ENCODE assay signal across 23 cellular contexts in the genomic region with DNA sequence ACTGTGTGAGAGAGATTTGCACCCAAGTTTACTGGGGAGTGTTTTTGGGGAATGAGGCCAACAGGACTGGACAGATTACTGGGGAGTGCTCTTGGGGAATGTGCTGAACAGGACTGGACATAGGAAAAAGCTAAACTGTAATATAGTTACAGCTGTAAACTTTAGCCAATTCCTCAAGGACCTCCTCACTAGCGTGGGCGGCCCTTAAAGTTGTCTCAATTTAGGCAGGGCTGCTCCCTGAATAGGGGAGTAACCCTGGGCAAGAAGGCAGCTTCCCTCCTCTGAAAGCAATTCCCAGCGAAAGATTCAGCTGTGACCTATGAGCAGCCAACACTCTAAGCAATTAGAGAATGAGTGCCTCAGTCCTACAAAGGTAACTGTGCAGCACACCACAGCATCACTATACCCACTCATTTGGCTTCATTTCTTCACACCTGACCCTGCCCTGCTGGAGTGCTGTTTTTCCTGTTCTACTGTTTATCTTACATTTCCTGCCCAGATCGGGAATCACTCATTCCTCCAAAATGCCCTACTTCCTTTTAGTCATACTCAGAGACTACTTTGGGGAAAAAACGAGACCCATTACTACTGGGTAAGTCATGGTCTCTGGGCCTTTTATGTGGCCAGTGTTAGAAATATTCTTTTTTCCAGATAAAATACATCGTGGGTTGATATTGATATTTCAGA. TPM values are rescaled to one million over a fixed set of nuclear protein-coding genes. Genes with fewer than 3 reads are reported as not detected.
A peak's percentile ranks its signal among the peaks of the same experiment; 100 is the strongest.
DNase-seq lines count a peak whose midpoint lies in the region; ATAC-seq, FAIRE-seq and TF ChIP-seq lines count a peak whose summit lies in the region.
"Had no signal": no experiment of that assay in that cellular context is flagged by ENCODE, and none has a peak within 500 bp of the region (broad histone marks: within the 10 kb centered on the region; RNA-seq: fewer than 3 reads in every experiment).

No MANE protein-coding gene starts in this region.

- H3K4me1 Mint-ChIP-seq in naive thymus-derived CD8-positive, alpha-beta T cell: no peaks in the 10 kb centered on the region
- H3K4me1 Mint-ChIP-seq: stimulated activated naive B cell treated with anti-CD40 and anti-IgM and Interleukin-4, amounts not matched to agents 10 μg/mL and 1 μg/mL and 100 μg/mL, for 72 hours had no signal

- H3K27ac ChIP-seq in left ventricle myocardium inferior (replicated peaks) (no peak overlapping the region), upper lobe of left lung (no peak overlapping the region), brain microvascular endothelial cell (no peak overlapping the region)
- H3K27ac ChIP-seq: BLaER1, transverse colon had no signal

- TF ChIP-seq CTCF in left ventricle myocardium inferior (IDR thresholded peaks at IDR 0.05; ENCODE audit: borderline replicate concordance) (no peak), bronchial epithelial cell (IDR thresholded peaks at IDR 0.05; ENCODE audit: insufficient read depth, low read length, severe bottlenecking) (no peak), upper lobe of left lung (IDR thresholded peaks at IDR 0.05) (no peak), brain microvascular endothelial cell (IDR thresholded peaks at IDR 0.05; ENCODE audit: low read depth, low read length, missing control alignments) (no peak)

- H3K27me3 Mint-ChIP-seq in naive thymus-derived CD8-positive, alpha-beta T cell: peaks cover 0 to 4% (median 0%) of the 10 kb centered on the region in 5 donors

- peak; percentile 56 for DNase-seq in Right ventricle myocardium inferior (ENCODE audit: missing footprints)
- no peak for DNase-seq in left ventricle myocardium inferior
- DNase-seq in bronchial epithelial cell (ENCODE audit: low read depth): peak; percentile 86
- peak; percentile 40 for DNase-seq in islet precursor cell
- no peak for DNase-seq in upper lobe of left lung
- no peak for DNase-seq in NCI-H1092 treated with DMSO at 0.1 percent for 48 hours (lab: John Stamatoyannopoulos, UW)
- no peak for DNase-seq in brain microvascular endothelial cell
- DNase-seq in naive thymus-derived CD8-positive, alpha-beta T cell: no peak
- DNase-seq: activated CD4-positive, alpha-beta memory T cell treated with anti-CD3 and anti-CD28 coated beads for 36 hours; activated naive CD4-positive, alpha-beta T cell; activated T-cell treated with anti-CD3 and anti-CD28 coated beads for 4 hours; anterior cingulate cortex; GDM1; GOT3; mucosa of descending colon; NCI-H1417 treated with DMSO at 0.1 percent for 48 hours; NCI-H748 treated with DMSO at 0.1 percent for 48 hours; stimulated activated naive B cell treated with anti-CD40 and anti-IgM and Interleukin-4, amounts not matched to agents 10 μg/mL and 1 μg/mL and 100 μg/mL, for 72 hours; T-helper 2 cell; transverse colon had no signal

- H3K9me3 ChIP-seq in left ventricle myocardium inferior (replicated peaks): no peaks in the 10 kb centered on the region
- H3K9me3 ChIP-seq in upper lobe of left lung: no peaks in the 10 kb centered on the region
- H3K9me3 ChIP-seq: BLaER1, mucosa of descending colon, transverse colon had no signal

- FAIRE-seq in bronchial epithelial cell (lab: Jason Lieb, UNC): no peak
- FAIRE-seq: A204.1 had no signal

- TF ChIP-seq EP300 in upper lobe of left lung (IDR thresholded peaks at IDR 0.05): no peak

- H3K4me1 ChIP-seq in left ventricle myocardium inferior (peaks cover 3% of the 10 kb centered on the region), upper lobe of left lung (no peaks in the 10 kb centered on the region)
- H3K4me1 ChIP-seq: BLaER1, transverse colon had no signal

- H3K4me3 ChIP-seq in left ventricle myocardium inferior (no peak overlapping the region), bronchial epithelial cell (ENCODE audit: low read depth, low read length) (no peak overlapping the region), upper lobe of left lung (no peak overlapping the region), brain microvascular endothelial cell (ENCODE audit: low read depth, low read length) (no peak overlapping the region)
- H3K4me3 ChIP-seq: BLaER1, mucosa of descending colon, transverse colon had no signal

- peaks cover 0 to 4% (median 0%) of the 10 kb centered on the region in 9 donors for H3K9me3 Mint-ChIP-seq in naive thymus-derived CD8-positive, alpha-beta T cell
- H3K9me3 Mint-ChIP-seq: activated CD4-positive, alpha-beta memory T cell treated with anti-CD3 and anti-CD28 coated beads for 36 hours; stimulated activated naive B cell treated with anti-CD40 and anti-IgM and Interleukin-4, amounts not matched to agents 10 μg/mL and 1 μg/mL and 100 μg/mL, for 72 hours; WTC11 had no signal

- H3K27me3 ChIP-seq in left ventricle myocardium inferior (ENCODE audit: low read depth): no peaks in the 10 kb centered on the region
- H3K27me3 ChIP-seq in bronchial epithelial cell (ENCODE audit: control insufficient read depth, insufficient read depth, low read length): no peaks in the 10 kb centered on the region
- H3K27me3 ChIP-seq in upper lobe of left lung: no peaks in the 10 kb centered on the region
- H3K27me3 ChIP-seq in brain microvascular endothelial cell (replicated peaks): no peaks in the 10 kb centered on the region
- H3K27me3 ChIP-seq: BLaER1, transverse colon had no signal

- H3K27ac Mint-ChIP-seq in naive thymus-derived CD8-positive, alpha-beta T cell: no peak overlapping the region
- H3K27ac Mint-ChIP-seq: activated CD4-positive, alpha-beta memory T cell treated with anti-CD3 and anti-CD28 coated beads for 36 hours; stimulated activated naive B cell treated with anti-CD40 and anti-IgM and Interleukin-4, amounts not matched to agents 10 μg/mL and 1 μg/mL and 100 μg/mL, for 72 hours; WTC11 had no signal

- POLR2A ChIA-PET in naive thymus-derived CD8-positive, alpha-beta T cell (lab: Charles Lee): no interaction called here

- H3K36me3 Mint-ChIP-seq in naive thymus-derived CD8-positive, alpha-beta T cell: no peaks in the 10 kb centered on the region
- H3K36me3 Mint-ChIP-seq: activated CD4-positive, alpha-beta memory T cell treated with anti-CD3 and anti-CD28 coated beads for 36 hours; stimulated activated naive B cell treated with anti-CD40 and anti-IgM and Interleukin-4, amounts not matched to agents 10 μg/mL and 1 μg/mL and 100 μg/mL, for 72 hours; WTC11 had no signal

- TF ChIP-seq POLR2A in upper lobe of left lung (IDR thresholded peaks at IDR 0.05): no peak

- no peak overlapping the region for H3K4me3 Mint-ChIP-seq in naive thymus-derived CD8-positive, alpha-beta T cell
- H3K4me3 Mint-ChIP-seq: activated CD4-positive, alpha-beta memory T cell treated with anti-CD3 and anti-CD28 coated beads for 36 hours; stimulated activated naive B cell treated with anti-CD40 and anti-IgM and Interleukin-4, amounts not matched to agents 10 μg/mL and 1 μg/mL and 100 μg/mL, for 72 hours; WTC11 had no signal

- ATAC-seq in Right ventricle myocardium inferior: peak; percentile 83
- ATAC-seq in upper lobe of left lung (ENCODE audit: low FRiP score in 2 of 2): peak; percentile 16 to 30
- no peak for ATAC-seq in naive thymus-derived CD8-positive, alpha-beta T cell
- ATAC-seq: mucosa of descending colon; stimulated activated naive B cell treated with anti-CD40 and anti-IgM and Interleukin-4, amounts not matched to agents 10 μg/mL and 1 μg/mL and 100 μg/mL, for 72 hours; WTC11 had no signal

- in situ Hi-C loops in brain microvascular endothelial cell (cut with HindIII; ENCODE audit: low pct_ligation_motif_present, low sequenced_read_pairs): no loop called here

- intact Hi-C loops in Right ventricle myocardium inferior (cut with DNase I): no loop called here
- intact Hi-C loops in left ventricle myocardium inferior (cut with micrococcal nuclease): no loop called here

- H3K36me3 ChIP-seq in left ventricle myocardium inferior: no peaks in the 10 kb centered on the region
- no peaks in the 10 kb centered on the region for H3K36me3 ChIP-seq in bronchial epithelial cell (ENCODE audit: control insufficient read depth, insufficient read depth, low read length)
- H3K36me3 ChIP-seq in upper lobe of left lung: no peaks in the 10 kb centered on the region
- no peaks in the 10 kb centered on the region for H3K36me3 ChIP-seq in brain microvascular endothelial cell (replicated peaks)
- H3K36me3 ChIP-seq: BLaER1, transverse colon had no signal

- WGBS in upper lobe of left lung, 2 donors: 50 to 53% methylated on average over 6 of the region's 6 CpGs

RNA-seq across cellular contexts. Expression of a gene that starts 41.3 kb away (rescaled TPM):
- total RNA-seq in Right ventricle myocardium inferior (not detected), left ventricle myocardium inferior (not detected), bronchial epithelial cell (not detected in 2 replicates), upper lobe of left lung (not detected)
- not detected for total RNA-seq in naive thymus-derived CD8-positive, alpha-beta T cell
- not detected for polyA plus RNA-seq in naive thymus-derived CD8-positive, alpha-beta T cell
- total RNA-seq: activated CD4-positive, alpha-beta memory T cell treated with anti-CD3 and anti-CD28 coated beads for 36 hours; mucosa of descending colon; transverse colon; WTC11 had no signal

Comparison
In these comparisons a context has a peak if more than half of its experiments do, and no peak if none do; other contexts are left out.
1. DNase-seq: peak in Right ventricle myocardium inferior (single experiment), bronchial epithelial cell (single experiment) and islet precursor cell (single experiment); none in left ventricle myocardium inferior (single experiment), upper lobe of left lung (0 of 2), NCI-H1092 treated with DMSO at 0.1 percent for 48 hours (single experiment), brain microvascular endothelial cell (single experiment) and naive thymus-derived CD8-positive, alpha-beta T cell (0 of 10).
2. ATAC-seq: peak in Right ventricle myocardium inferior (single experiment) and upper lobe of left lung (2 of 2); none in naive thymus-derived CD8-positive, alpha-beta T cell (0 of 2).